ENCODE assay signal across 18 cellular contexts in the genomic region with DNA sequence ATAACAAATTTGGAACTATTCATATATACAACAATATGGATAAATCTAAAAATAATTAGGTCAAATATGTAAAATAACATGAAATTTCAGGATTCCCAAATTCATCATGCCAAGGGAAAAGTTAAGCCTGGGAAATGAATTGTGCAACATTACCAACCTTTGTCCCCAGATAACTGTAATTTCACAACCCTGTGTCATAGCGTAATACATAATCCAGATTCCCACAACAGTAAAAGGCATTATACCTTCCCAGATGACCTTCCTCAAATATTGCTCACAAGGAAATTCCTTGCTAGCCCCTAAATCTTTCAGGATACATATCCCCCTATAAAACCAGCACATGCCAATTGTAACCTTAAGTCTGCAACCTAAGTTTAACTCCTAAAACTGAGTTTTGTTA.
"Had no signal": no experiment of that assay in that cellular context is flagged by ENCODE, and none has a peak within 500 bp of the region (broad histone marks: within the 10 kb centered on the region; RNA-seq: fewer than 3 reads in every experiment).

No MANE protein-coding gene starts in this region.

- DNase-seq: activated CD4-positive, alpha-beta T cell treated with anti-CD3 and anti-CD28 coated beads, Interleukin-2, amount 10 ng/mL, durations not matched to agents 24 days and 14 days; activated CD4-positive, CD25-positive, alpha-beta regulatory T cell; activated naive CD4-positive, alpha-beta T cell treated with Interleukin-2 at 50 U/mL for 16 hours; activated naive CD8-positive, alpha-beta T cell treated with anti-CD3 and anti-CD28 coated beads, Interleukin-2, amount 50 U/mL, for 24 hours; caudate nucleus; colonic mucosa; foreskin melanocyte; kidney glomerular epithelial cell; lower lobe of right lung; psoas muscle; stimulated activated CD4-positive, alpha-beta T cell treated with anti-CD3 and anti-CD28 coated beads, Interleukin-2, amount 100 ng/mL, for 24 hours; stomach; testis; upper lobe of left lung had no signal

- H3K27ac ChIP-seq: colonic mucosa, esophagus muscularis mucosa, lower lobe of right lung, psoas muscle, stomach, testis, upper lobe of left lung had no signal

- H3K4me3 ChIP-seq: colonic mucosa, esophagus muscularis mucosa, lower lobe of right lung, psoas muscle, stomach, testis, upper lobe of left lung had no signal

- H3K4me3 Mint-ChIP-seq: activated CD4-positive, alpha-beta T cell treated with anti-CD3 and anti-CD28 coated beads, Interleukin-2, amount 10 ng/mL, durations not matched to agents 24 days and 14 days; activated naive CD8-positive, alpha-beta T cell treated with anti-CD3 and anti-CD28 coated beads, Interleukin-2, amount 50 U/mL, for 24 hours; mesothelial cell of epicardium; T-helper 2 cell treated with Interferon-gamma antibody and Interleukin-4, amounts not matched to agents 5 μg/mL and 100 μg/mL, for 36 hours had no signal

- H3K9me3 Mint-ChIP-seq: activated CD4-positive, alpha-beta T cell treated with anti-CD3 and anti-CD28 coated beads, Interleukin-2, amount 10 ng/mL, durations not matched to agents 24 days and 14 days; activated naive CD8-positive, alpha-beta T cell treated with anti-CD3 and anti-CD28 coated beads, Interleukin-2, amount 50 U/mL, for 24 hours; T-helper 2 cell treated with Interferon-gamma antibody and Interleukin-4, amounts not matched to agents 5 μg/mL and 100 μg/mL, for 36 hours had no signal

- H3K36me3 ChIP-seq: colonic mucosa, esophagus muscularis mucosa, lower lobe of right lung, stomach, upper lobe of left lung had no signal

- H3K27ac Mint-ChIP-seq: activated CD4-positive, alpha-beta T cell treated with anti-CD3 and anti-CD28 coated beads, Interleukin-2, amount 10 ng/mL, durations not matched to agents 24 days and 14 days; activated naive CD8-positive, alpha-beta T cell treated with anti-CD3 and anti-CD28 coated beads, Interleukin-2, amount 50 U/mL, for 24 hours; mesothelial cell of epicardium; T-helper 2 cell treated with Interferon-gamma antibody and Interleukin-4, amounts not matched to agents 5 μg/mL and 100 μg/mL, for 36 hours had no signal

- H3K27me3 Mint-ChIP-seq: activated naive CD8-positive, alpha-beta T cell treated with anti-CD3 and anti-CD28 coated beads, Interleukin-2, amount 50 U/mL, for 24 hours had no signal

- H3K9me3 ChIP-seq: colonic mucosa, esophagus muscularis mucosa, lower lobe of right lung, psoas muscle, stomach, testis, upper lobe of left lung had no signal

- ATAC-seq: activated naive CD8-positive, alpha-beta T cell treated with anti-CD3 and anti-CD28 coated beads, Interleukin-2, amount 50 U/mL, for 24 hours; lower lobe of right lung; psoas muscle; sciatic nerve had no signal

- H3K27me3 ChIP-seq: colonic mucosa, testis, upper lobe of left lung had no signal

- H3K4me1 ChIP-seq: colonic mucosa, esophagus muscularis mucosa, lower lobe of right lung, psoas muscle, testis, upper lobe of left lung had no signal
